ENCODE assay signal across 8 cellular contexts in genomic region chr11:1572200-1573076, GRCh38. TPM values are rescaled to one million over a fixed set of nuclear protein-coding genes. Genes with fewer than 3 reads are reported as not detected.
DNase-seq lines count a peak whose midpoint lies in the region; ATAC-seq, FAIRE-seq and TF ChIP-seq lines count a peak whose summit lies in the region.

Gene DUSP8, minus strand, starts transcription at chr11:1572271. Its CDS starts 6,445 bp downstream, at chr11:1565826.

- no peak within 1 kb of the TSS for H2AFZ ChIP-seq in HCT116 (ENCODE audit: low read depth, low read length, poor library complexity, severe bottlenecking)

- H4K20me1 ChIP-seq in HCT116 (ENCODE audit: insufficient read depth): no peaks in the 10 kb centered on the region

- no peak for TF ChIP-seq RAD21 in HCT116 (IDR thresholded peaks at IDR 0.05; ENCODE audit: low read depth)

- H3K36me3 ChIP-seq in HCT116 (ENCODE audit: control insufficient read depth in 1 of 2, insufficient read depth in 2 of 2, low read length in 2 of 2) (no peaks in the 10 kb centered on the region), body of pancreas (replicated peaks in 1 of 2; ENCODE audit: insufficient read depth in 1 of 2, low read depth in 2 of 2) (no peaks in the 10 kb centered on the region)

- H3K9ac ChIP-seq in HCT116 (ENCODE audit: low read length): peak within 1 kb of the TSS; percentile 77

- H3K27me3 ChIP-seq in HCT116 (ENCODE audit: insufficient read depth, low read length) (no peaks in the 10 kb centered on the region), body of pancreas (no peaks in the 10 kb centered on the region)

- no peaks in the 10 kb centered on the region for H3K9me3 ChIP-seq in HCT116 (ENCODE audit: control insufficient read depth in 1 of 2, insufficient read depth in 1 of 2, low read depth in 1 of 2, low read length in 2 of 2)
- H3K9me3 ChIP-seq in body of pancreas: no peaks in the 10 kb centered on the region

- WGBS in body of pancreas, 2 donors: 0 to 1% methylated on average over 8 to 102 of the region's 123 CpGs

- BruUV-seq in HCT116 (replicated peaks; lab: Mats Ljungman, UMichigan): no TSS peak

- peaks cover 3% of the 10 kb centered on the region; the same call in 1 of the 2 replicates for H3K79me2 ChIP-seq in HCT116 (ENCODE audit: insufficient read depth, low read length)

- TF ChIP-seq CTCF in HCT116 (IDR thresholded peaks at IDR 0.05 in 2 of 3, conservative IDR thresholded peaks at IDR 0.05 in 1 of 3; ENCODE audit: borderline replicate concordance in 1 of 3, insufficient read depth in 1 of 3, low read depth in 2 of 3, low read length in 2 of 3): no peak
- no peak for TF ChIP-seq CTCF in body of pancreas (IDR thresholded peaks at IDR 0.05)

- H3K4me1 ChIP-seq in HCT116 (ENCODE audit: control insufficient read depth in 1 of 2, insufficient read depth in 2 of 2, low read length in 2 of 2) (peaks cover 16 to 29% of the 10 kb centered on the region in 2 experiments; a peak in 3 of 4 replicates), body of pancreas (peaks cover 56% of the 10 kb centered on the region)

- FAIRE-seq in urothelium cell line (lab: Jason Lieb, UNC): no peak

- peak within 1 kb of the TSS; percentile 65 to 70 for H3K4me3 ChIP-seq in HCT116 (replicated peaks in 1 of 2; ENCODE audit: low read depth in 1 of 2, low read length in 2 of 2)
- H3K4me3 ChIP-seq in body of pancreas: peak within 1 kb of the TSS; percentile 41 to 84

- no peak for TF ChIP-seq POLR2A in HCT116 (IDR thresholded peaks at IDR 0.05; ENCODE audit: borderline replicate concordance, extremely low read depth, insufficient read depth, insufficient read length)
- TF ChIP-seq POLR2A in body of pancreas (IDR thresholded peaks at IDR 0.05): peak; percentile 44 to 78 (median 62)

- CTCF ChIA-PET in HCT116 (lab: Charles Lee): interaction anchor here (0.6 to 5.2 kb wide), 4 partner anchors 23 to 26 kb away, joined by 3 to 133 read pairs (median 16); no protein-coding TSS in a partner anchor

- H3K27ac ChIP-seq in HCT116 (ENCODE audit: low read depth, low read length): peak within 1 kb of the TSS; percentile 56; the same call in 1 of the 2 replicates
- H3K27ac ChIP-seq in body of pancreas: peak within 1 kb of the TSS; percentile 86 to 100 (median 94)

- RAD21 ChIA-PET in HCT116 (lab: Charles Lee; ENCODE audit: low non-redundant PET in 1 of 2, low total read pairs in 2 of 2, uncharacterized antibody in 2 of 2, unreplicated experiment in 2 of 2): interaction anchor here (0.6 to 2.6 kb wide), 3 partner anchors 14 to 58 kb away, joined by 3 to 22 read pairs (median 4); no protein-coding TSS in a partner anchor

- intact Hi-C loops in HCT116 (cut with micrococcal nuclease): no loop called here
- intact Hi-C loops in body of pancreas (cut with DNase I): no loop called here

- H3K9me2 ChIP-seq in HCT116 (ENCODE audit: insufficient read depth): no peaks in the 10 kb centered on the region

- DNase-seq in DMS153 treated with DMSO at 0.1 percent for 48 hours (lab: John Stamatoyannopoulos, UW; ENCODE audit: unreplicated experiment): peak; percentile 53
- peak; percentile 53 for DNase-seq in HCT116 (ENCODE audit: low read depth, low spot score)
- peak; percentile 53 for DNase-seq in NCI-H187 treated with DMSO at 0.1 percent for 48 hours (lab: John Stamatoyannopoulos, UW)
- peak; percentile 66 for DNase-seq in UCSD-AML1 (lab: John Stamatoyannopoulos, UW; ENCODE audit: unreplicated experiment)
- peak; percentile 95 to 97 (median 97) for DNase-seq in body of pancreas
- peak in 45 of 51 donors; percentile 48 to 95 (median 84) for DNase-seq in hypothalamus (lab: John Stamatoyannopoulos, UW)
- peak; percentile 20 for DNase-seq in renal cortical epithelial cell (ENCODE audit: low read depth)
- DNase-seq in urothelium cell line (ENCODE audit: low spot score): peak; percentile 92

- peak within 1 kb of the TSS; percentile 94 for H3K4me2 ChIP-seq in HCT116 (ENCODE audit: low read length)

- ATAC-seq in HCT116 (peak; percentile 69), body of pancreas (peak; percentile 71)

- POLR2A ChIA-PET in HCT116 (lab: Charles Lee): interaction anchor here (1.4 to 2.5 kb wide), 3 partner anchors 12 to 26 kb away, joined by 3 to 18 read pairs (median 8); partner anchors contain the start of gene KRTAP5-1

TF ChIP-seq in HCT116, 20 proteins besides CTCF, POLR2A, EP300 and RAD21:
- TF ChIP-seq POLR2AphosphoS5 (IDR thresholded peaks at IDR 0.05; ENCODE audit: low read depth, low read length) (peak; percentile 36; the same call in 1 of the 2 replicates), EZH2 (IDR thresholded peaks at IDR 0.05) (no peak), ELF1 (IDR thresholded peaks at IDR 0.05; ENCODE audit: borderline replicate concordance, low read depth) (no peak)

RNA-seq across cellular contexts. Expression of gene DUSP8, which starts in this region (rescaled TPM):
- total RNA-seq in HCT116 (2021; ENCODE audit: unreplicated experiment) (10.2 TPM), body of pancreas (10 to 100 TPM in 1 of 2 donors, 1 to 10 TPM in 1; 7.0 to 19.1 TPM), renal cortical epithelial cell (1.9 and 9.0 TPM in 2 replicates)
- 14.7 and 19.3 TPM in 2 replicates for polyA plus RNA-seq in HCT116 (2012)

Comparison
In these comparisons a context has a peak if more than half of its experiments do, and no peak if none do; other contexts are left out.
1. Peak in every context shown above with its lines: DNase-seq, ATAC-seq, H3K4me3 ChIP-seq and H3K27ac ChIP-seq.
2. DNase-seq: peak in every context shown above with its lines; median percentile 97 in body of pancreas; 92 in urothelium cell line; 84 in hypothalamus; 66 in UCSD-AML1; 53 in DMS153 treated with DMSO at 0.1 percent for 48 hours; 53 in HCT116; 53 in NCI-H187 treated with DMSO at 0.1 percent for 48 hours; 20 in renal cortical epithelial cell.